Comparison of ENCODE assay signal across 10 cellular contexts in the genomic region with DNA sequence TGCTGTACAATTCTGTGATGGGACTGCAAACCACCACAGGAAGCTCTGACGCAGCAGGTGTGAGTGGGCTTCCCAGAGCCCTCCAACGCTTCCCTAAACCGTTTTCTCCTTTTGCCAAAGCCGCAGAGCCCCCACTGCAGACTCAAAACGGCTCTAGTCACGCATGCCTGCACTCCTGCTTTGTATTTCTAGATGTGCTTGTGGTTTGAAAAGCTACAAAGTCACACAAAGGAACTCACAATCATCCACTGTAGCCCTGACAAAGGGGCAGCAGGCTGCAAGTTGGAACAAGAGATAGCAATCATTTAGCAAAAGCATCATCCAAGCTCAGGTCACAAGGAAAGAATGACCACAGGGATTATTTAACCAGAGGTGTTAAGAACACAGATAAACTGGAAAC.
DNase-seq lines count a peak whose midpoint lies in the region; ATAC-seq and TF ChIP-seq lines count a peak whose summit lies in the region.
"Had no signal": no experiment of that assay in that cellular context is flagged by ENCODE, and none has a peak within 500 bp of the region (broad histone marks: within the 10 kb centered on the region; RNA-seq: fewer than 3 reads in every experiment).

No MANE protein-coding gene starts in this region.

- H3K4me1 Mint-ChIP-seq in osteocyte (ENCODE audit: unreplicated experiment) = peaks cover 15% of the 10 kb centered on the region

- no peaks in the 10 kb centered on the region for H3K27me3 ChIP-seq in sigmoid colon

- H3K36me3 Mint-ChIP-seq in osteocyte (ENCODE audit: unreplicated experiment) = peaks cover 18% of the 10 kb centered on the region

- WGBS in sigmoid colon, 2 donors = 59 to 87% methylated on average over 6 of the region's 6 CpGs

- in situ Hi-C loops in GM13976 (cut with MboI; ENCODE audit: low sequenced_read_pairs, unreplicated experiment) = no loop called here

- no peak overlapping the region for H3K27ac Mint-ChIP-seq in osteocyte (ENCODE audit: unreplicated experiment)

- H3K4me3 Mint-ChIP-seq in osteocyte (ENCODE audit: unreplicated experiment) = no peak overlapping the region

- H3K4me3 ChIP-seq in sigmoid colon = no peak overlapping the region
- H3K4me3 ChIP-seq: prostate gland had no signal

- no peak for TF ChIP-seq POLR2A in sigmoid colon (IDR thresholded peaks at IDR 0.05)

- no peaks in the 10 kb centered on the region for H3K9me3 Mint-ChIP-seq in osteocyte (ENCODE audit: unreplicated experiment)

- intact Hi-C loops in sigmoid colon (cut with DNase I) = loop anchor here (10.0 kb wide), 1 partner anchor 484 kb away; a partner anchor contains a TSS

- no peaks in the 10 kb centered on the region for H3K9me3 ChIP-seq in KOPT-K1 (ENCODE audit: insufficient read depth, low read length, poor library complexity, severe bottlenecking)
- H3K9me3 ChIP-seq in sigmoid colon = no peaks in the 10 kb centered on the region
- H3K9me3 ChIP-seq: prostate gland had no signal

- H3K36me3 ChIP-seq in KOPT-K1 (ENCODE audit: insufficient read depth, low read length) (no peaks in the 10 kb centered on the region), sigmoid colon (no peaks in the 10 kb centered on the region)
- H3K36me3 ChIP-seq: prostate gland had no signal

- peak; percentile 30 for ATAC-seq in GM21447 (IDR thresholded peaks at IDR 0.05; ENCODE audit: unreplicated experiment)
- no peak for ATAC-seq in SK-N-SH treated with all-trans-retinoic acid at 6 μM for 48 hours

- H3K4me1 ChIP-seq in sigmoid colon = peaks cover 0 to 16% (median 10%) of the 10 kb centered on the region in 4 donors

- TF ChIP-seq CTCF in GM13976 (IDR thresholded peaks at IDR 0.05; ENCODE audit: borderline replicate concordance, control extremely low read depth, extremely low read depth, insufficient read depth, missing control alignments) (no peak), sigmoid colon (IDR thresholded peaks at IDR 0.05) (no peak), osteocyte (IDR thresholded peaks at IDR 0.05) (no peak)

- H3K27ac ChIP-seq in KOPT-K1 (ENCODE audit: low read depth, low read length, poor library complexity, severe bottlenecking) (peak overlapping the region; percentile 98), sigmoid colon (no peak overlapping the region)
- H3K27ac ChIP-seq: prostate gland had no signal

- TF ChIP-seq EP300 in sigmoid colon (IDR thresholded peaks at IDR 0.05) = no peak

- DNase-seq in GM13976 (ENCODE audit: low spot score) (peak; percentile 42), glomerular visceral epithelial cell (ENCODE audit: extremely low spot score) (peak; percentile 69), sigmoid colon (no peak), A172 (ENCODE audit: low spot score) (no peak), osteocyte (ENCODE audit: extremely low spot score, unreplicated experiment) (no peak)
- DNase-seq: Calu3 had no signal

- H3K27me3 Mint-ChIP-seq in osteocyte (ENCODE audit: unreplicated experiment) = no peaks in the 10 kb centered on the region

TF ChIP-seq in SK-N-SH treated with all-trans-retinoic acid at 6 μM for 48 hours, 23 proteins besides CTCF, POLR2A, EP300 and RAD21:
- TF ChIP-seq ZNF70 (CRISPR knock-in tag; IDR thresholded peaks at IDR 0.05) (no peak), SNAI2 (CRISPR knock-in tag; IDR thresholded peaks at IDR 0.05) (no peak), ZNF565 (CRISPR knock-in tag; conservative IDR thresholded peaks at IDR 0.05; ENCODE audit: low read depth) (no peak), TCF4 (CRISPR knock-in tag; IDR thresholded peaks at IDR 0.05; ENCODE audit: borderline replicate concordance) (no peak), ZFP3 (CRISPR knock-in tag; IDR thresholded peaks at IDR 0.05) (no peak), ZNF8 (CRISPR knock-in tag; IDR thresholded peaks at IDR 0.05) (no peak), GLIS3 (CRISPR knock-in tag; IDR thresholded peaks at IDR 0.05) (no peak), TOX (CRISPR knock-in tag; IDR thresholded peaks at IDR 0.05; ENCODE audit: borderline replicate concordance) (no peak), BACH2 (CRISPR knock-in tag; IDR thresholded peaks at IDR 0.05; ENCODE audit: borderline replicate concordance) (no peak), RARB (CRISPR knock-in tag; IDR thresholded peaks at IDR 0.05) (no peak), CSDC2 (CRISPR knock-in tag; IDR thresholded peaks at IDR 0.05) (no peak), ESRRG (CRISPR knock-in tag; IDR thresholded peaks at IDR 0.05) (no peak), OSR1 (CRISPR knock-in tag; IDR thresholded peaks at IDR 0.05) (no peak), ZFP30 (CRISPR knock-in tag; IDR thresholded peaks at IDR 0.05) (no peak), ARNTL (CRISPR knock-in tag; IDR thresholded peaks at IDR 0.05; ENCODE audit: borderline replicate concordance, low read depth) (no peak)
- TF ChIP-seq, protein P1, sequence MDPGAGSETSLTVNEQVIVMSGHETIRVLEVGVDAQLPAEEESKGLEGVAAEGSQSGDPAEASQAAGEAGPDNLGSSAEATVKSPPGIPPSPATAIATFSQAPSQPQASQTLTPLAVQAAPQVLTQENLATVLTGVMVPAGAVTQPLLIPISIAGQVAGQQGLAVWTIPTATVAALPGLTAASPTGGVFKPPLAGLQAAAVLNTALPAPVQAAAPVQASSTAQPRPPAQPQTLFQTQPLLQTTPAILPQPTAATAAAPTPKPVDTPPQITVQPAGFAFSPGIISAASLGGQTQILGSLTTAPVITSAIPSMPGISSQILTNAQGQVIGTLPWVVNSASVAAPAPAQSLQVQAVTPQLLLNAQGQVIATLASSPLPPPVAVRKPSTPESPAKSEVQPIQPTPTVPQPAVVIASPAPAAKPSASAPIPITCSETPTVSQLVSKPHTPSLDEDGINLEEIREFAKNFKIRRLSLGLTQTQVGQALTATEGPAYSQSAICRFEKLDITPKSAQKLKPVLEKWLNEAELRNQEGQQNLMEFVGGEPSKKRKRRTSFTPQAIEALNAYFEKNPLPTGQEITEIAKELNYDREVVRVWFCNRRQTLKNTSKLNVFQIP (CRISPR knock-in tag; IDR thresholded peaks at IDR 0.05; ENCODE audit: borderline replicate concordance, low read depth) = no peak
- TF ChIP-seq, protein P2, sequence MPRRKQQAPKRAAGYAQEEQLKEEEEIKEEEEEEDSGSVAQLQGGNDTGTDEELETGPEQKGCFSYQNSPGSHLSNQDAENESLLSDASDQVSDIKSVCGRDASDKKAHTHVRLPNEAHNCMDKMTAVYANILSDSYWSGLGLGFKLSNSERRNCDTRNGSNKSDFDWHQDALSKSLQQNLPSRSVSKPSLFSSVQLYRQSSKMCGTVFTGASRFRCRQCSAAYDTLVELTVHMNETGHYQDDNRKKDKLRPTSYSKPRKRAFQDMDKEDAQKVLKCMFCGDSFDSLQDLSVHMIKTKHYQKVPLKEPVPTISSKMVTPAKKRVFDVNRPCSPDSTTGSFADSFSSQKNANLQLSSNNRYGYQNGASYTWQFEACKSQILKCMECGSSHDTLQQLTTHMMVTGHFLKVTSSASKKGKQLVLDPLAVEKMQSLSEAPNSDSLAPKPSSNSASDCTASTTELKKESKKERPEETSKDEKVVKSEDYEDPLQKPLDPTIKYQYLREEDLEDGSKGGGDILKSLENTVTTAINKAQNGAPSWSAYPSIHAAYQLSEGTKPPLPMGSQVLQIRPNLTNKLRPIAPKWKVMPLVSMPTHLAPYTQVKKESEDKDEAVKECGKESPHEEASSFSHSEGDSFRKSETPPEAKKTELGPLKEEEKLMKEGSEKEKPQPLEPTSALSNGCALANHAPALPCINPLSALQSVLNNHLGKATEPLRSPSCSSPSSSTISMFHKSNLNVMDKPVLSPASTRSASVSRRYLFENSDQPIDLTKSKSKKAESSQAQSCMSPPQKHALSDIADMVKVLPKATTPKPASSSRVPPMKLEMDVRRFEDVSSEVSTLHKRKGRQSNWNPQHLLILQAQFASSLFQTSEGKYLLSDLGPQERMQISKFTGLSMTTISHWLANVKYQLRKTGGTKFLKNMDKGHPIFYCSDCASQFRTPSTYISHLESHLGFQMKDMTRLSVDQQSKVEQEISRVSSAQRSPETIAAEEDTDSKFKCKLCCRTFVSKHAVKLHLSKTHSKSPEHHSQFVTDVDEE (CRISPR knock-in tag; IDR thresholded peaks at IDR 0.05) = no peak
- TF ChIP-seq, protein P3, sequence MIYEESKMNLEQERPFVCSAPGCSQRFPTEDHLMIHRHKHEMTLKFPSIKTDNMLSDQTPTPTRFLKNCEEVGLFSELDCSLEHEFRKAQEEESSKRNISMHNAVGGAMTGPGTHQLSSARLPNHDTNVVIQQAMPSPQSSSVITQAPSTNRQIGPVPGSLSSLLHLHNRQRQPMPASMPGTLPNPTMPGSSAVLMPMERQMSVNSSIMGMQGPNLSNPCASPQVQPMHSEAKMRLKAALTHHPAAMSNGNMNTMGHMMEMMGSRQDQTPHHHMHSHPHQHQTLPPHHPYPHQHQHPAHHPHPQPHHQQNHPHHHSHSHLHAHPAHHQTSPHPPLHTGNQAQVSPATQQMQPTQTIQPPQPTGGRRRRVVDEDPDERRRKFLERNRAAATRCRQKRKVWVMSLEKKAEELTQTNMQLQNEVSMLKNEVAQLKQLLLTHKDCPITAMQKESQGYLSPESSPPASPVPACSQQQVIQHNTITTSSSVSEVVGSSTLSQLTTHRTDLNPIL (CRISPR knock-in tag; IDR thresholded peaks at IDR 0.05; ENCODE audit: low read depth) = no peak
- TF ChIP-seq, protein P4, sequence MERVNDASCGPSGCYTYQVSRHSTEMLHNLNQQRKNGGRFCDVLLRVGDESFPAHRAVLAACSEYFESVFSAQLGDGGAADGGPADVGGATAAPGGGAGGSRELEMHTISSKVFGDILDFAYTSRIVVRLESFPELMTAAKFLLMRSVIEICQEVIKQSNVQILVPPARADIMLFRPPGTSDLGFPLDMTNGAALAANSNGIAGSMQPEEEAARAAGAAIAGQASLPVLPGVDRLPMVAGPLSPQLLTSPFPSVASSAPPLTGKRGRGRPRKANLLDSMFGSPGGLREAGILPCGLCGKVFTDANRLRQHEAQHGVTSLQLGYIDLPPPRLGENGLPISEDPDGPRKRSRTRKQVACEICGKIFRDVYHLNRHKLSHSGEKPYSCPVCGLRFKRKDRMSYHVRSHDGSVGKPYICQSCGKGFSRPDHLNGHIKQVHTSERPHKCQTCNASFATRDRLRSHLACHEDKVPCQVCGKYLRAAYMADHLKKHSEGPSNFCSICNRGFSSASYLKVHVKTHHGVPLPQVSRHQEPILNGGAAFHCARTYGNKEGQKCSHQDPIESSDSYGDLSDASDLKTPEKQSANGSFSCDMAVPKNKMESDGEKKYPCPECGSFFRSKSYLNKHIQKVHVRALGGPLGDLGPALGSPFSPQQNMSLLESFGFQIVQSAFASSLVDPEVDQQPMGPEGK (CRISPR knock-in tag; IDR thresholded peaks at IDR 0.05; ENCODE audit: borderline replicate concordance) = no peak

Comparison
In these comparisons a context has a peak if more than half of its experiments do, and no peak if none do; other contexts are left out.
1. DNase-seq: peak in GM13976 (single experiment) and glomerular visceral epithelial cell (single experiment); none in sigmoid colon (single experiment), A172 (single experiment) and osteocyte (single experiment).